In the genomic region with DNA sequence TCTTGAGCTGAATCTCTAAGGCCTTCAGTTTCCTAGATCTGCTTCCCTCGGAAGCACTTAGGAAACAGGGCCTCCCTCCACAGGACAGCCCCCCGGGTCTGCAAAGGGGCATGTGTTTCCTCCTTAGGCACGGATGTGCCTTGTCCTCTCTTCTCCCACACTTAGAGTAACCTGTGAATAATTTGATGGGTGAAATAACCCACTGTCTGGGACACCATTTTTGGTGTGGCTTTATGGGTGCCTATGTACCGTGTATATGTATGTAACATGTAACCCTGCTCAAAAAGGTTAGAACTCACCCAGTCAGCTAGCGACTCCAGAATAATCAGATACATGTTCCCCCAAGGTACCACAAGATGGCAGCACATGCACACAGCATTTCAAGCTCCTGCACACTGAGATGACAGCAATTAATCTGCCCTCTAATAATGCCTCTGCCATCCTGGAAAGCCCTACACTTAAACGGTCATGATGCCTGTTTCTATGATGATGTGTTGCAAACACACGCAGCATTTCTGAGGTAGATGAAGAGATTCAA, we compare ENCODE assay signal across 8 cellular contexts.
A peak's percentile ranks its signal among the peaks of the same experiment; 100 is the strongest.
DNase-seq lines count a peak whose midpoint lies in the region; ATAC-seq, FAIRE-seq and TF ChIP-seq lines count a peak whose summit lies in the region.

No MANE protein-coding gene starts in this region.

- H3K4me1 Mint-ChIP-seq in activated T-cell treated with anti-CD3 and anti-CD28 coated beads, Interleukin-2, amount 50 U/mL, for 72 hours (ENCODE audit: low read depth), result peaks cover 27% of the 10 kb centered on the region

- no peak for FAIRE-seq in RCC 7860 (lab: Jason Lieb, UNC)

- no peaks in the 10 kb centered on the region for H3K27me3 ChIP-seq in neutrophil

- H3K9me3 Mint-ChIP-seq in activated T-cell treated with anti-CD3 and anti-CD28 coated beads, Interleukin-2, amount 50 U/mL, for 72 hours, result no peaks in the 10 kb centered on the region

- no peak overlapping the region for H3K4me3 ChIP-seq in LNCaP clone FGC (ENCODE audit: low read depth, low read length)
- H3K4me3 ChIP-seq in neutrophil (ENCODE audit: low read depth in 1 of 2, low read length in 1 of 2), result no peak overlapping the region

- H3K36me3 Mint-ChIP-seq in activated T-cell treated with anti-CD3 and anti-CD28 coated beads, Interleukin-2, amount 50 U/mL, for 72 hours (ENCODE audit: insufficient read depth in 2 of 2), result no peaks in the 10 kb centered on the region

- ATAC-seq in GM21576 (IDR thresholded peaks at IDR 0.05; ENCODE audit: unreplicated experiment), result peak; percentile 73
- ATAC-seq in activated T-cell treated with anti-CD3 and anti-CD28 coated beads, Interleukin-2, amount 50 U/mL, for 72 hours (replicated peaks in 1 of 2), result peak; percentile 68 to 72

- DNase-seq in DMS53 (lab: John Stamatoyannopoulos, UW), result peak; percentile 93
- peak; percentile 87 for DNase-seq in LNCaP clone FGC (ENCODE audit: low read depth)
- peak; percentile 60 for DNase-seq in RCC 7860 (ENCODE audit: low spot score)
- DNase-seq in activated T-cell treated with anti-CD3 and anti-CD28 coated beads, Interleukin-2, amount 50 U/mL, for 72 hours, result peak; percentile 69 to 73
- peak; percentile 94 for DNase-seq in fibroblast of peridontal ligament (ENCODE audit: extremely low read depth)
- peak; percentile 92 for DNase-seq in superior temporal gyrus (ENCODE audit: extremely low spot score)

- peaks cover 4% of the 10 kb centered on the region for H3K36me3 ChIP-seq in neutrophil

- H3K9me3 ChIP-seq in neutrophil, result no peaks in the 10 kb centered on the region

- H3K27me3 Mint-ChIP-seq in activated T-cell treated with anti-CD3 and anti-CD28 coated beads, Interleukin-2, amount 50 U/mL, for 72 hours (ENCODE audit: low read depth), result no peaks in the 10 kb centered on the region

- no peak overlapping the region for H3K27ac Mint-ChIP-seq in activated T-cell treated with anti-CD3 and anti-CD28 coated beads, Interleukin-2, amount 50 U/mL, for 72 hours

- H3K27ac ChIP-seq in neutrophil, result no peak overlapping the region

- TF ChIP-seq CTCF in LNCaP clone FGC (IDR thresholded peaks at IDR 0.05; ENCODE audit: control insufficient read depth, extremely low read depth, insufficient read depth), result peak; percentile 97
- peak; percentile 84 for TF ChIP-seq CTCF in neutrophil (IDR thresholded peaks at IDR 0.05)

- H3K4me3 Mint-ChIP-seq in activated T-cell treated with anti-CD3 and anti-CD28 coated beads, Interleukin-2, amount 50 U/mL, for 72 hours, result peak overlapping the region in 1 of 2 donors; percentile 41

- peaks cover 29 to 30% of the 10 kb centered on the region in 2 experiments for H3K4me1 ChIP-seq in neutrophil (ENCODE audit: control insufficient read depth in 1 of 2, insufficient read depth in 1 of 2, low read depth in 1 of 2, low read length in 1 of 2)
